Comparison of ENCODE assay signal across 14 cellular contexts in genomic region chr22:30298005-30298701, GRCh38. TPM values are rescaled to one million over a fixed set of nuclear protein-coding genes. Genes with fewer than 3 reads are reported as not detected.
DNase-seq lines count a peak whose midpoint lies in the region; ATAC-seq and TF ChIP-seq lines count a peak whose summit lies in the region.
"Had no signal": no experiment of that assay in that cellular context is flagged by ENCODE, and none has a peak within 500 bp of the region (broad histone marks: within the 10 kb centered on the region; RNA-seq: fewer than 3 reads in every experiment).

No MANE protein-coding gene starts in this region.

- H3K9me3 ChIP-seq in Caco-2 = no peaks in the 10 kb centered on the region
- no peaks in the 10 kb centered on the region for H3K9me3 ChIP-seq in prostate gland

- no peak for ATAC-seq in central memory CD8-positive, alpha-beta T cell (replicated peaks; ENCODE audit: extremely low read depth, poor library complexity, severe bottlenecking)
- ATAC-seq: activated T-cell treated with anti-CD3 and anti-CD28 coated beads, Interleukin-2, amount 50 U/mL, for 4 hours had no signal

- intact Hi-C loops in Caco-2 (cut with micrococcal nuclease; ENCODE audit: unreplicated experiment) (loop anchor here (1.0 to 2.0 kb wide), 2 partner anchors 9 to 29 kb away; partner anchors contain the start of genes CASTOR1 and TBC1D10A), prostate gland (cut with DNase I) (no loop called here)

- no peaks in the 10 kb centered on the region for H3K9me3 Mint-ChIP-seq in Caco-2 (ENCODE audit: unreplicated experiment)
- H3K9me3 Mint-ChIP-seq in central memory CD8-positive, alpha-beta T cell = no peaks in the 10 kb centered on the region
- H3K9me3 Mint-ChIP-seq: activated T-cell treated with anti-CD3 and anti-CD28 coated beads, Interleukin-2, amount 50 U/mL, for 4 hours; nephron had no signal

- peak; percentile 81 to 82 for DNase-seq in Caco-2
- DNase-seq in LNCaP clone FGC (ENCODE audit: low read depth) = peak; percentile 98
- no peak for DNase-seq in central memory CD8-positive, alpha-beta T cell (ENCODE audit: low spot score in 2 of 2)
- peak; percentile 91 for DNase-seq in prostate gland (ENCODE audit: low spot score)
- no peak for DNase-seq in foreskin fibroblast
- no peak for DNase-seq in caudate nucleus (lab: John Stamatoyannopoulos, UW)
- DNase-seq in putamen (ENCODE audit: low spot score) = no peak
- DNase-seq: activated T-cell treated with anti-CD3 and anti-CD28 coated beads, Interleukin-2, amount 50 U/mL, for 4 hours; EL; Kasumi-1; NCI-H774 had no signal

- H3K27me3 Mint-ChIP-seq in Caco-2 (ENCODE audit: insufficient read depth, unreplicated experiment) = no peaks in the 10 kb centered on the region
- H3K27me3 Mint-ChIP-seq in central memory CD8-positive, alpha-beta T cell = no peaks in the 10 kb centered on the region

- peaks cover 25% of the 10 kb centered on the region for H3K36me3 Mint-ChIP-seq in Caco-2 (ENCODE audit: insufficient read depth, unreplicated experiment)
- peaks cover 31% of the 10 kb centered on the region for H3K36me3 Mint-ChIP-seq in central memory CD8-positive, alpha-beta T cell (ENCODE audit: insufficient read depth)

- peaks cover 17% of the 10 kb centered on the region for H3K4me1 Mint-ChIP-seq in Caco-2 (ENCODE audit: low read depth, unreplicated experiment)
- peaks cover 37% of the 10 kb centered on the region for H3K4me1 Mint-ChIP-seq in central memory CD8-positive, alpha-beta T cell
- H3K4me1 Mint-ChIP-seq: nephron had no signal

- H3K36me3 ChIP-seq in Caco-2 (ENCODE audit: control insufficient read depth, insufficient read depth, low read length) (peaks cover 5% of the 10 kb centered on the region), prostate gland (peaks cover 3 to 12% of the 10 kb centered on the region in 2 donors)

- no TSS peak for BruUV-seq in Caco-2 (replicated peaks; lab: Mats Ljungman, UMichigan)

- 52% methylated on average over 9 of the region's 9 CpGs for WGBS in prostate gland

- H3K4me3 ChIP-seq in Caco-2 (ENCODE audit: low read depth, low read length) (no peak overlapping the region), LNCaP clone FGC (ENCODE audit: low read depth, low read length) (peak overlapping the region; percentile 21; the same call in 1 of the 2 replicates), prostate gland (no peak overlapping the region), foreskin fibroblast (ENCODE audit: low read depth in 1 of 2, low read length in 2 of 2) (no peak overlapping the region)

- CTCF ChIA-PET in Caco-2 (lab: Charles Lee) = interaction anchor here (0.5 to 2.1 kb wide), 13 partner anchors 10 to 1067 kb away, joined by 3 to 45 read pairs (median 5); partner anchors contain the start of genes CASTOR1, CCDC157, SF3A1 and TBC1D10A

- peak; percentile 25 for TF ChIP-seq POLR2A in prostate gland (IDR thresholded peaks at IDR 0.05)

- POLR2A ChIA-PET in Caco-2 (lab: Charles Lee) = interaction anchor here (1.1 to 1.5 kb wide), 5 partner anchors 9 to 59 kb away, joined by 3 to 8 read pairs (median 4); partner anchors contain the start of genes CASTOR1, CCDC157, SF3A1 and TBC1D10A

- peaks cover 24% of the 10 kb centered on the region for H3K4me1 ChIP-seq in Caco-2
- peaks cover 40% of the 10 kb centered on the region for H3K4me1 ChIP-seq in prostate gland (replicated peaks)

- no peak overlapping the region for H3K4me3 Mint-ChIP-seq in Caco-2 (ENCODE audit: unreplicated experiment)
- no peak overlapping the region for H3K4me3 Mint-ChIP-seq in central memory CD8-positive, alpha-beta T cell
- H3K4me3 Mint-ChIP-seq: nephron had no signal

- H3K27me3 ChIP-seq in Caco-2 (replicated peaks; ENCODE audit: control insufficient read depth, insufficient read depth, low read length) (no peaks in the 10 kb centered on the region), prostate gland (replicated peaks; ENCODE audit: insufficient read depth) (no peaks in the 10 kb centered on the region)

- H3K27ac ChIP-seq in prostate gland (peak overlapping the region; percentile 91), caudate nucleus (ENCODE audit: low read depth, low read length) (no peak overlapping the region)

- H3K27ac Mint-ChIP-seq in Caco-2 (ENCODE audit: unreplicated experiment) = peak overlapping the region; percentile 65
- peak overlapping the region; percentile 64 for H3K27ac Mint-ChIP-seq in central memory CD8-positive, alpha-beta T cell (ENCODE audit: low read depth)
- H3K27ac Mint-ChIP-seq: nephron had no signal

- TF ChIP-seq CTCF in Caco-2 (IDR thresholded peaks at IDR 0.05; ENCODE audit: insufficient read depth in 1 of 2, low read depth in 1 of 2, low read length in 1 of 2, severe bottlenecking in 1 of 2, unreplicated experiment in 1 of 2) = peak in 1 of 2 experiments; percentile 18
- peak; percentile 49 for TF ChIP-seq CTCF in LNCaP clone FGC (IDR thresholded peaks at IDR 0.05; ENCODE audit: control insufficient read depth, extremely low read depth, insufficient read depth)
- TF ChIP-seq CTCF in prostate gland (IDR thresholded peaks at IDR 0.05) = peak in 2 of 4 experiments; percentile 41 to 46
- TF ChIP-seq CTCF in foreskin fibroblast (IDR thresholded peaks at IDR 0.05; ENCODE audit: low read depth, low read length) = no peak

RNA-seq across cellular contexts. Expression of gene CASTOR1, which starts 8.8 kb away (rescaled TPM):
- total RNA-seq in Caco-2 (2022) (6.3 and 7.4 TPM in 2 replicates), prostate gland (10 to 100 TPM; 27.2 to 33.2 TPM)

RNA-seq across cellular contexts. Expression of gene TBC1D10A, which starts 28.6 kb away (rescaled TPM):
- total RNA-seq in Caco-2 (2022) = 11.1 and 12.2 TPM in 2 replicates
- 10 to 100 TPM; 46.1 to 51.2 TPM for total RNA-seq in prostate gland

RNA-seq across cellular contexts. Expression of gene OSM, which starts 31.5 kb away (rescaled TPM):
- total RNA-seq in Caco-2 (2022) (not detected in 2 replicates), prostate gland (1 to 10 TPM in 1 of 2 donors, not detected in 1; 2.5 TPM)
- total RNA-seq: dermis microvascular lymphatic vessel endothelial cell had no signal

RNA-seq across cellular contexts. Expression of gene LIF, which starts 51.6 kb away (rescaled TPM):
- total RNA-seq in Caco-2 (2022) = 8.0 and 9.7 TPM in 2 replicates
- under 1 TPM; 0.40 to 0.59 TPM for total RNA-seq in prostate gland
- total RNA-seq: temporal lobe had no signal

RNA-seq across cellular contexts. Expression of gene SF3A1, which starts 58.5 kb away (rescaled TPM):
- total RNA-seq in Caco-2 (2022) = 182 and 188 TPM in 2 replicates
- total RNA-seq in prostate gland = 100 to 1,000 TPM; 108 to 134 TPM

Comparison
In these comparisons a context has a peak if more than half of its experiments do, and no peak if none do; other contexts are left out.
1. DNase-seq: peak in Caco-2 (2 of 2), LNCaP clone FGC (single experiment) and prostate gland (single experiment); none in central memory CD8-positive, alpha-beta T cell (0 of 2), foreskin fibroblast (0 of 2), caudate nucleus (0 of 61) and putamen (single experiment).